Comparison of ENCODE assay signal across 11 cellular contexts in the genomic region with DNA sequence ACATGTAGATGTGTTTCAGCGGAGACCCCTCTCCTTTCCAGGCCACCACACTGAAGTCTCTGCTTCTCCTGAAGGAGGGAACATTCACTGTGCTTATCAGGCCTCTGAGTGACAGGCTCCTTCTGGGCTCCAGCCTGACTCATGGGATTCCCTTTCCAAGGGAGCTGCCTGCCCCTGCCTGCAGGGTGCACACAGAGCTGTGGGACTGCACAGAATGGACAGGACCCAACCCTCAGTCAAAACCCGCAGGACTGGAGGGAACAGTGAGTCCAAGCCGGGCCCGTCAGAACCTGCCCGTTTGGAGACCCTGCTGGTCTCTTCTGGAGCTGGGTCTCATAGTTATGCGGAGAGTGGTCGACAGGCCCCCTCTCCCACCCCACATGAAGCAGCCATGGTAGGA. TPM values are rescaled to one million over a fixed set of nuclear protein-coding genes. Genes with fewer than 3 reads are reported as not detected.
DNase-seq lines count a peak whose midpoint lies in the region; ATAC-seq and TF ChIP-seq lines count a peak whose summit lies in the region.
"Had no signal": no experiment of that assay in that cellular context is flagged by ENCODE, and none has a peak within 500 bp of the region (broad histone marks: within the 10 kb centered on the region; RNA-seq: fewer than 3 reads in every experiment).

No MANE protein-coding gene starts in this region.

- intact Hi-C loops in A673 (cut with micrococcal nuclease; ENCODE audit: unreplicated experiment) = no loop called here

- peaks cover 5% of the 10 kb centered on the region for H3K36me3 ChIP-seq in A673 (ENCODE audit: insufficient read depth, low read length, poor library complexity, severe bottlenecking)
- H3K36me3 ChIP-seq in muscle layer of colon (ENCODE audit: insufficient read depth, low read length) = peaks cover 62% of the 10 kb centered on the region

- peak overlapping the region; percentile 2 for H3K27ac ChIP-seq in A673 (ENCODE audit: low read depth, low read length, poor library complexity, severe bottlenecking)
- peak overlapping the region; percentile 12 for H3K27ac ChIP-seq in muscle layer of colon (ENCODE audit: low read depth, low read length)

- no peak overlapping the region for H3K9ac ChIP-seq in muscle layer of colon (ENCODE audit: low read length)

- peaks cover 2% of the 10 kb centered on the region for H3K27me3 Mint-ChIP-seq in HFFc6 (ENCODE audit: insufficient read depth)
- H3K27me3 Mint-ChIP-seq: effector memory CD8-positive, alpha-beta T cell had no signal

- H3K9me3 ChIP-seq in A673 (ENCODE audit: low read depth, low read length, poor library complexity, severe bottlenecking) (no peaks in the 10 kb centered on the region), muscle layer of colon (ENCODE audit: low read length) (no peaks in the 10 kb centered on the region)

- H3K36me3 Mint-ChIP-seq in HFFc6 (ENCODE audit: low read depth) = peaks cover 69% of the 10 kb centered on the region

- POLR2A ChIA-PET in A673 (lab: Charles Lee; ENCODE audit: low non-redundant PET) = no interaction called here

- H3K27ac Mint-ChIP-seq in HFFc6 = peak overlapping the region; percentile 89

- no peak overlapping the region for H3K4me3 ChIP-seq in A673 (ENCODE audit: low read depth, low read length, poor library complexity, severe bottlenecking)
- no peak overlapping the region for H3K4me3 ChIP-seq in cardiac fibroblast (replicated peaks in 1 of 2; ENCODE audit: low read depth in 2 of 2, low read length in 2 of 2)
- no peak overlapping the region for H3K4me3 ChIP-seq in muscle layer of colon (ENCODE audit: low read depth in 1 of 2, low read length in 2 of 2)

- H3K4me1 ChIP-seq in A673 (ENCODE audit: insufficient read depth, low read length, poor library complexity, severe bottlenecking) (peaks cover 20% of the 10 kb centered on the region), muscle layer of colon (ENCODE audit: insufficient read depth, low read length) (peaks cover 22% of the 10 kb centered on the region)

- no peaks in the 10 kb centered on the region for H3K27me3 ChIP-seq in A673 (replicated peaks; ENCODE audit: insufficient read depth, low read depth, low read length, poor library complexity)
- no peaks in the 10 kb centered on the region for H3K27me3 ChIP-seq in muscle layer of colon (ENCODE audit: control insufficient read depth in 1 of 2, insufficient read depth in 2 of 2, low read length in 2 of 2)

- H3K9me3 Mint-ChIP-seq in HFFc6 = no peaks in the 10 kb centered on the region
- H3K9me3 Mint-ChIP-seq: effector memory CD8-positive, alpha-beta T cell had no signal

- H3K4me3 Mint-ChIP-seq in HFFc6 = peak overlapping the region; percentile 66; the same call in 1 of the 2 replicates
- H3K4me3 Mint-ChIP-seq: effector memory CD8-positive, alpha-beta T cell had no signal

- TF ChIP-seq CTCF in A673 (conservative IDR thresholded peaks at IDR 0.05; ENCODE audit: low read depth, low read length) = no peak
- no peak; the same call in 1 of the 2 replicates for TF ChIP-seq CTCF in HFFc6 (IDR thresholded peaks at IDR 0.05)
- TF ChIP-seq CTCF in cardiac fibroblast (IDR thresholded peaks at IDR 0.05; ENCODE audit: low read depth, low read length) = peak; percentile 39

- DNase-seq in A673 (ENCODE audit: low spot score) (no peak), HFFc6 (peak; percentile 61), cardiac fibroblast (ENCODE audit: low read depth in 2 of 2) (peak; percentile 49 to 73), pons (ENCODE audit: low spot score) (no peak)
- no peak for DNase-seq in activated CD4-positive, alpha-beta T cell treated with anti-CD3 and anti-CD28 coated beads, Interleukin-2, amount 50 U/mL, for 48 hours
- DNase-seq: activated CD8-positive, alpha-beta memory T cell treated with anti-CD3 and anti-CD28 coated beads, Interleukin-2, amount 50 U/mL, for 4 hours; effector memory CD8-positive, alpha-beta T cell had no signal

- CTCF ChIA-PET in A673 (lab: Charles Lee) = no interaction called here

- peaks cover 95% of the 10 kb centered on the region for H3K4me1 Mint-ChIP-seq in HFFc6 (ENCODE audit: low read depth)

- ATAC-seq in GM21367 (IDR thresholded peaks at IDR 0.05; ENCODE audit: unreplicated experiment) = no peak
- no peak for ATAC-seq in GM18907 (IDR thresholded peaks at IDR 0.05; ENCODE audit: unreplicated experiment)
- ATAC-seq: effector memory CD8-positive, alpha-beta T cell had no signal

- BruUV-seq in A673 (replicated peaks; lab: Mats Ljungman, UMichigan) = no TSS peak

RNA-seq across cellular contexts. Expression of gene PLAC9, which starts 32.6 kb away (rescaled TPM):
- not detected in 2 replicates for total RNA-seq in A673 (2021)
- total RNA-seq in HFFc6 (2021; fragmentation: NEBNext Ultra II Directional; extraction: Animal tissue kit (Norgen Biotek cat#: 25700)) = 1 to 10 TPM; 2.1 to 6.6 (median 6.2) TPM
- total RNA-seq: HT1080 had no signal

RNA-seq across cellular contexts. Expression of gene ANXA11, which starts 40.2 kb away (rescaled TPM):
- 118 and 119 TPM in 2 replicates for total RNA-seq in A673 (2021)
- total RNA-seq in HFFc6 (2021; fragmentation: NEBNext Ultra II Directional; extraction: Animal tissue kit (Norgen Biotek cat#: 25700)) = 100 to 1,000 TPM; 253 to 361 (median 336) TPM

Comparison
In these comparisons a context has a peak if more than half of its experiments do, and no peak if none do; other contexts are left out.
1. DNase-seq: peak in HFFc6 (single experiment) and cardiac fibroblast (2 of 2); none in A673 (single experiment), pons (single experiment) and activated CD4-positive, alpha-beta T cell treated with anti-CD3 and anti-CD28 coated beads, Interleukin-2, amount 50 U/mL, for 48 hours (0 of 2).